ENCODE assay signal across 1 cellular context in the genomic region with DNA sequence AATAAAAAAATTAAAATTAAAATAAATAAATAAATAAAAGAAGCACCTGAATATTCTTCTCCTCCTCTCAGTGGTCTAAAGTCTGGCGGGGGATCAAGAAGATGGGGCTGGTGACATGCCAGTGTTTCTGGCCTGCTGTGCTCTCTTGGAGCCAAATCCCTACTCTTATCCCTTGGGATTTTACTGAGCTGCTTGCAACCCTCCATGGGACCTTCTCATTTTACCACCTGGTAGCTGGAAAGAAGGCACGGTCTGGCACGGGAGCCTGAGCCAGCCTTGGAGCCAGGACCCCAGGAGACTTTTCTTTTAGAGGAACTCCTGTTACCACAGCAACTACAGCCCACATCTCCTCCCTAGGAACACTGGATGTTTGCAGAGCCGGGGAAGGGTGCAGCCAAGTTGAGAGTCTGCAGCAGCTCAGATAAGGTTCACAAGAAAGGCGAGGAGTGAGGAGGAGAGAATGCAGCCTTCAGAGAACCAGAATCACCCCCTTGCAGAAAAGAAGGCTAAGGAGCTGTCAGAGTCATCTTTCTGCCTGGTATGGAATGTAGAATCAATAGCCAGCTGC.
TF ChIP-seq lines count a peak whose summit lies in the region.

No MANE protein-coding gene starts in this region.

TF ChIP-seq in H1, 55 proteins besides CTCF, POLR2A, EP300 and RAD21:
- TF ChIP-seq CBX8 (IDR thresholded peaks at IDR 0.05; ENCODE audit: borderline replicate concordance, low read depth, low read length) (no peak), KDM1A (IDR thresholded peaks at IDR 0.05; ENCODE audit: borderline replicate concordance, low read length) (no peak), SIRT6 (IDR thresholded peaks at IDR 0.05; ENCODE audit: low read length) (no peak), GABPA (IDR thresholded peaks at IDR 0.05; ENCODE audit: borderline replicate concordance, insufficient read depth, low read length) (no peak), JUN (IDR thresholded peaks at IDR 0.05; ENCODE audit: low read depth, low read length) (no peak), FOSL1 (IDR thresholded peaks at IDR 0.05; ENCODE audit: insufficient read depth, low read depth, low read length) (no peak), ZNF274 (IDR thresholded peaks at IDR 0.05; ENCODE audit: borderline replicate concordance, extremely low read depth, low read length) (no peak), RNF2 (IDR thresholded peaks at IDR 0.05; ENCODE audit: borderline replicate concordance, low read depth, low read length, missing control alignments, poor library complexity, severe bottlenecking) (no peak), SIN3A (conservative IDR thresholded peaks at IDR 0.05 in 1 of 2, IDR thresholded peaks at IDR 0.05 in 1 of 2; ENCODE audit: low read depth in 1 of 2, low read length in 2 of 2) (no peak), BRCA1 (IDR thresholded peaks at IDR 0.05; ENCODE audit: low read depth, low read length) (no peak)
- TF ChIP-seq, protein P1, sequence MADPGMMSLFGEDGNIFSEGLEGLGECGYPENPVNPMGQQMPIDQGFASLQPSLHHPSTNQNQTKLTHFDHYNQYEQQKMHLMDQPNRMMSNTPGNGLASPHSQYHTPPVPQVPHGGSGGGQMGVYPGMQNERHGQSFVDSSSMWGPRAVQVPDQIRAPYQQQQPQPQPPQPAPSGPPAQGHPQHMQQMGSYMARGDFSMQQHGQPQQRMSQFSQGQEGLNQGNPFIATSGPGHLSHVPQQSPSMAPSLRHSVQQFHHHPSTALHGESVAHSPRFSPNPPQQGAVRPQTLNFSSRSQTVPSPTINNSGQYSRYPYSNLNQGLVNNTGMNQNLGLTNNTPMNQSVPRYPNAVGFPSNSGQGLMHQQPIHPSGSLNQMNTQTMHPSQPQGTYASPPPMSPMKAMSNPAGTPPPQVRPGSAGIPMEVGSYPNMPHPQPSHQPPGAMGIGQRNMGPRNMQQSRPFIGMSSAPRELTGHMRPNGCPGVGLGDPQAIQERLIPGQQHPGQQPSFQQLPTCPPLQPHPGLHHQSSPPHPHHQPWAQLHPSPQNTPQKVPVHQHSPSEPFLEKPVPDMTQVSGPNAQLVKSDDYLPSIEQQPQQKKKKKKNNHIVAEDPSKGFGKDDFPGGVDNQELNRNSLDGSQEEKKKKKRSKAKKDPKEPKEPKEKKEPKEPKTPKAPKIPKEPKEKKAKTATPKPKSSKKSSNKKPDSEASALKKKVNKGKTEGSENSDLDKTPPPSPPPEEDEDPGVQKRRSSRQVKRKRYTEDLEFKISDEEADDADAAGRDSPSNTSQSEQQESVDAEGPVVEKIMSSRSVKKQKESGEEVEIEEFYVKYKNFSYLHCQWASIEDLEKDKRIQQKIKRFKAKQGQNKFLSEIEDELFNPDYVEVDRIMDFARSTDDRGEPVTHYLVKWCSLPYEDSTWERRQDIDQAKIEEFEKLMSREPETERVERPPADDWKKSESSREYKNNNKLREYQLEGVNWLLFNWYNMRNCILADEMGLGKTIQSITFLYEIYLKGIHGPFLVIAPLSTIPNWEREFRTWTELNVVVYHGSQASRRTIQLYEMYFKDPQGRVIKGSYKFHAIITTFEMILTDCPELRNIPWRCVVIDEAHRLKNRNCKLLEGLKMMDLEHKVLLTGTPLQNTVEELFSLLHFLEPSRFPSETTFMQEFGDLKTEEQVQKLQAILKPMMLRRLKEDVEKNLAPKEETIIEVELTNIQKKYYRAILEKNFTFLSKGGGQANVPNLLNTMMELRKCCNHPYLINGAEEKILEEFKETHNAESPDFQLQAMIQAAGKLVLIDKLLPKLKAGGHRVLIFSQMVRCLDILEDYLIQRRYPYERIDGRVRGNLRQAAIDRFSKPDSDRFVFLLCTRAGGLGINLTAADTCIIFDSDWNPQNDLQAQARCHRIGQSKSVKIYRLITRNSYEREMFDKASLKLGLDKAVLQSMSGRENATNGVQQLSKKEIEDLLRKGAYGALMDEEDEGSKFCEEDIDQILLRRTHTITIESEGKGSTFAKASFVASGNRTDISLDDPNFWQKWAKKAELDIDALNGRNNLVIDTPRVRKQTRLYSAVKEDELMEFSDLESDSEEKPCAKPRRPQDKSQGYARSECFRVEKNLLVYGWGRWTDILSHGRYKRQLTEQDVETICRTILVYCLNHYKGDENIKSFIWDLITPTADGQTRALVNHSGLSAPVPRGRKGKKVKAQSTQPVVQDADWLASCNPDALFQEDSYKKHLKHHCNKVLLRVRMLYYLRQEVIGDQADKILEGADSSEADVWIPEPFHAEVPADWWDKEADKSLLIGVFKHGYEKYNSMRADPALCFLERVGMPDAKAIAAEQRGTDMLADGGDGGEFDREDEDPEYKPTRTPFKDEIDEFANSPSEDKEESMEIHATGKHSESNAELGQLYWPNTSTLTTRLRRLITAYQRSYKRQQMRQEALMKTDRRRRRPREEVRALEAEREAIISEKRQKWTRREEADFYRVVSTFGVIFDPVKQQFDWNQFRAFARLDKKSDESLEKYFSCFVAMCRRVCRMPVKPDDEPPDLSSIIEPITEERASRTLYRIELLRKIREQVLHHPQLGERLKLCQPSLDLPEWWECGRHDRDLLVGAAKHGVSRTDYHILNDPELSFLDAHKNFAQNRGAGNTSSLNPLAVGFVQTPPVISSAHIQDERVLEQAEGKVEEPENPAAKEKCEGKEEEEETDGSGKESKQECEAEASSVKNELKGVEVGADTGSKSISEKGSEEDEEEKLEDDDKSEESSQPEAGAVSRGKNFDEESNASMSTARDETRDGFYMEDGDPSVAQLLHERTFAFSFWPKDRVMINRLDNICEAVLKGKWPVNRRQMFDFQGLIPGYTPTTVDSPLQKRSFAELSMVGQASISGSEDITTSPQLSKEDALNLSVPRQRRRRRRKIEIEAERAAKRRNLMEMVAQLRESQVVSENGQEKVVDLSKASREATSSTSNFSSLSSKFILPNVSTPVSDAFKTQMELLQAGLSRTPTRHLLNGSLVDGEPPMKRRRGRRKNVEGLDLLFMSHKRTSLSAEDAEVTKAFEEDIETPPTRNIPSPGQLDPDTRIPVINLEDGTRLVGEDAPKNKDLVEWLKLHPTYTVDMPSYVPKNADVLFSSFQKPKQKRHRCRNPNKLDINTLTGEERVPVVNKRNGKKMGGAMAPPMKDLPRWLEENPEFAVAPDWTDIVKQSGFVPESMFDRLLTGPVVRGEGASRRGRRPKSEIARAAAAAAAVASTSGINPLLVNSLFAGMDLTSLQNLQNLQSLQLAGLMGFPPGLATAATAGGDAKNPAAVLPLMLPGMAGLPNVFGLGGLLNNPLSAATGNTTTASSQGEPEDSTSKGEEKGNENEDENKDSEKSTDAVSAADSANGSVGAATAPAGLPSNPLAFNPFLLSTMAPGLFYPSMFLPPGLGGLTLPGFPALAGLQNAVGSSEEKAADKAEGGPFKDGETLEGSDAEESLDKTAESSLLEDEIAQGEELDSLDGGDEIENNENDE (IDR thresholded peaks at IDR 0.05; ENCODE audit: insufficient replicate concordance, low read length): no peak
- TF ChIP-seq, protein P2, sequence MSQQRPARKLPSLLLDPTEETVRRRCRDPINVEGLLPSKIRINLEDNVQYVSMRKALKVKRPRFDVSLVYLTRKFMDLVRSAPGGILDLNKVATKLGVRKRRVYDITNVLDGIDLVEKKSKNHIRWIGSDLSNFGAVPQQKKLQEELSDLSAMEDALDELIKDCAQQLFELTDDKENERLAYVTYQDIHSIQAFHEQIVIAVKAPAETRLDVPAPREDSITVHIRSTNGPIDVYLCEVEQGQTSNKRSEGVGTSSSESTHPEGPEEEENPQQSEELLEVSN (IDR thresholded peaks at IDR 0.05): no peak
- TF ChIP-seq, protein P3, sequence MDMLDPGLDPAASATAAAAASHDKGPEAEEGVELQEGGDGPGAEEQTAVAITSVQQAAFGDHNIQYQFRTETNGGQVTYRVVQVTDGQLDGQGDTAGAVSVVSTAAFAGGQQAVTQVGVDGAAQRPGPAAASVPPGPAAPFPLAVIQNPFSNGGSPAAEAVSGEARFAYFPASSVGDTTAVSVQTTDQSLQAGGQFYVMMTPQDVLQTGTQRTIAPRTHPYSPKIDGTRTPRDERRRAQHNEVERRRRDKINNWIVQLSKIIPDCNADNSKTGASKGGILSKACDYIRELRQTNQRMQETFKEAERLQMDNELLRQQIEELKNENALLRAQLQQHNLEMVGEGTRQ (IDR thresholded peaks at IDR 0.05; ENCODE audit: low read length): no peak
- TF ChIP-seq, protein P4, sequence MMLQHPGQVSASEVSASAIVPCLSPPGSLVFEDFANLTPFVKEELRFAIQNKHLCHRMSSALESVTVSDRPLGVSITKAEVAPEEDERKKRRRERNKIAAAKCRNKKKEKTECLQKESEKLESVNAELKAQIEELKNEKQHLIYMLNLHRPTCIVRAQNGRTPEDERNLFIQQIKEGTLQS (IDR thresholded peaks at IDR 0.05; ENCODE audit: insufficient read depth, low read depth, low read length): no peak
